ENCODE assay signal across 8 cellular contexts in the genomic region with DNA sequence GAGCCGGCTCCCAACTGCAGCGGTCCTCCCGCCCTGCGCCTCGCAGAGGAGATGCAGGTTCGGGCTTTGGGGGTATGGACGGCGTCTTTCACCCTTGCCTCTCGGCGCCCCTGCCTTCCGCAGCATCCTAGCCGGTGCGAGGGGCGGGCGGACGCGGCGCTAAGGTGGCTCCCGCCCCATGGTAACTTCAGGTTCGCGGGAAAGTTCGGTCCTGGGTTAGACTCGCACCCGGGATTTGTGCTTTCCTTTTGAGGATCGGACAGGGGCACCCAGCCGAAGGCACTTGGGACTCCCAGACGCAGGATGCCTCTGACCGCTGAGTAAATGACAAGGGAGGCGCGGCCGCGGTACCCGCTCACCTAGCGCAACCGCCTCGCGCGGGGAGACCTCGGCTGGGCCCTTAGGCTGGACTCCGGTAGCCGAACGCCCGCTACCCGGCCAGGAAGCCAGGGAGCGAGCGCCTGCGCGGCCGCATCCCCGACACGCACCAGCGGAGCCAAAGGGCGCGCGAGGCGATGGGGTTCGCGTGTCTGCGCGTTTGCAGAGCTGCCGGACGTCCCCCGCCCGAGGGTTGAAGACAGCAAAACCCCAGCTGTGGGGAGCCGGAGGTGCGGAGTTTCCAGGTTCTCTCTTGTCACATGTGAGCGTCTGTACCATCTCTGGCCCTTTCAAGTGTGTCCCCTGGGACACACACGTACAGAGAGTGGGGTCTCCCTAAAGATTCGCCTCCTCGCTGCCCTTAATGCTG. TPM values are rescaled to one million over a fixed set of nuclear protein-coding genes. Genes with fewer than 3 reads are reported as not detected.
A peak's percentile ranks its signal among the peaks of the same experiment; 100 is the strongest.
DNase-seq lines count a peak whose midpoint lies in the region; ATAC-seq and TF ChIP-seq lines count a peak whose summit lies in the region.

No MANE protein-coding gene starts in this region.

- peak overlapping the region; percentile 54 for H3K4me2 ChIP-seq in SU-DHL-6 (ENCODE audit: low read depth, low read length, poor library complexity, severe bottlenecking)

- H3K27ac ChIP-seq in SU-DHL-6 (ENCODE audit: low read depth, low read length) = no peak overlapping the region
- peak overlapping the region; percentile 40 to 92 (median 57) for H3K27ac ChIP-seq in esophagus squamous epithelium
- H3K27ac ChIP-seq in neutrophil = no peak overlapping the region

- H3K9me2 ChIP-seq in SU-DHL-6 (replicated peaks; ENCODE audit: insufficient read depth, low read length) = no peaks in the 10 kb centered on the region

- intact Hi-C loops in esophagus squamous epithelium (cut with DNase I) = no loop called here

- H3K27me3 ChIP-seq in SU-DHL-6 (ENCODE audit: low read length) (no peaks in the 10 kb centered on the region), esophagus squamous epithelium (peaks cover 0 to 92% (median 18%) of the 10 kb centered on the region in 4 donors), neutrophil (peaks cover 100% of the 10 kb centered on the region)

- peak overlapping the region; percentile 36 for H3K4me3 ChIP-seq in SU-DHL-6 (ENCODE audit: insufficient read depth, low read length, poor library complexity, severe bottlenecking)
- H3K4me3 ChIP-seq in esophagus squamous epithelium = peak overlapping the region; percentile 31 to 75 (median 52)
- peak overlapping the region; percentile 0 to 30 for H3K4me3 ChIP-seq in neutrophil (ENCODE audit: low read depth in 1 of 2, low read length in 1 of 2)

- H3K36me3 ChIP-seq in SU-DHL-6 (ENCODE audit: low read length) (no peaks in the 10 kb centered on the region), esophagus squamous epithelium (no peaks in the 10 kb centered on the region), neutrophil (no peaks in the 10 kb centered on the region)

- TF ChIP-seq CTCF in SU-DHL-6 (IDR thresholded peaks at IDR 0.05; ENCODE audit: insufficient read depth, low read length, poor library complexity, severe bottlenecking) = no peak
- TF ChIP-seq CTCF in esophagus squamous epithelium (IDR thresholded peaks at IDR 0.05) = no peak
- no peak for TF ChIP-seq CTCF in neutrophil (IDR thresholded peaks at IDR 0.05)

- peak overlapping the region; percentile 49 for H2AFZ ChIP-seq in SU-DHL-6 (ENCODE audit: low read depth, low read length, severe bottlenecking)

- peak; percentile 39 for ATAC-seq in HG02763 (IDR thresholded peaks at IDR 0.05; ENCODE audit: unreplicated experiment)

- H3K9ac ChIP-seq in SU-DHL-6 (ENCODE audit: low read length) = peak overlapping the region; percentile 7; the same call in 1 of the 2 replicates

- TF ChIP-seq POLR2A in esophagus squamous epithelium (IDR thresholded peaks at IDR 0.05) = no peak

- H4K20me1 ChIP-seq in SU-DHL-6 (ENCODE audit: low read depth, low read length) = no peaks in the 10 kb centered on the region

- no peaks in the 10 kb centered on the region for H3F3A ChIP-seq in SU-DHL-6 (ENCODE audit: insufficient read depth)

- no peaks in the 10 kb centered on the region for H3K79me2 ChIP-seq in SU-DHL-6 (ENCODE audit: insufficient read depth, low read length)

- H3K4me1 ChIP-seq in esophagus squamous epithelium (peaks cover 8 to 39% (median 11%) of the 10 kb centered on the region in 3 donors), neutrophil (ENCODE audit: control insufficient read depth in 1 of 2, insufficient read depth in 1 of 2, low read depth in 1 of 2, low read length in 1 of 2) (peaks cover 18 to 26% of the 10 kb centered on the region in 2 experiments)

- peak; percentile 30 for DNase-seq in activated CD4-positive, CD25-positive, alpha-beta regulatory T cell treated with anti-CD3 and anti-CD28 coated beads, Interleukin-2, amount 50 U/mL, for 72 hours
- no peak for DNase-seq in activated CD4-positive, CD25-positive, alpha-beta regulatory T cell (lab: John Stamatoyannopoulos, UW)
- DNase-seq in esophagus squamous epithelium (lab: John Stamatoyannopoulos, UW) (no peak), NAMALWA (ENCODE audit: low spot score) (no peak)
- no peak for DNase-seq in effector CD8-positive, alpha-beta T cell (lab: John Stamatoyannopoulos, UW)

- H3K9me3 ChIP-seq in SU-DHL-6 (ENCODE audit: insufficient read depth, low read length) (no peaks in the 10 kb centered on the region), esophagus squamous epithelium (no peaks in the 10 kb centered on the region), neutrophil (no peaks in the 10 kb centered on the region)

- 0% methylated on average over 1 to 3 of the region's 70 CpGs for WGBS in esophagus squamous epithelium, 2 donors

RNA-seq across cellular contexts. Expression of a gene that starts 1.1 kb away (rescaled TPM):
- total RNA-seq in esophagus squamous epithelium = 1 to 10 TPM; 1.1 to 7.2 (median 4.3) TPM

Comparison
In these comparisons a context has a peak if more than half of its experiments do, and no peak if none do; other contexts are left out.
1. H3K27ac ChIP-seq: peak in esophagus squamous epithelium (4 of 4); none in SU-DHL-6 (single experiment) and neutrophil (single experiment).
2. Peak in every context shown above with its lines, with median percentiles within 50 percentile points of each other: H3K4me3 ChIP-seq.